1 cellular context compared by ENCODE assay signal in the genomic region with DNA sequence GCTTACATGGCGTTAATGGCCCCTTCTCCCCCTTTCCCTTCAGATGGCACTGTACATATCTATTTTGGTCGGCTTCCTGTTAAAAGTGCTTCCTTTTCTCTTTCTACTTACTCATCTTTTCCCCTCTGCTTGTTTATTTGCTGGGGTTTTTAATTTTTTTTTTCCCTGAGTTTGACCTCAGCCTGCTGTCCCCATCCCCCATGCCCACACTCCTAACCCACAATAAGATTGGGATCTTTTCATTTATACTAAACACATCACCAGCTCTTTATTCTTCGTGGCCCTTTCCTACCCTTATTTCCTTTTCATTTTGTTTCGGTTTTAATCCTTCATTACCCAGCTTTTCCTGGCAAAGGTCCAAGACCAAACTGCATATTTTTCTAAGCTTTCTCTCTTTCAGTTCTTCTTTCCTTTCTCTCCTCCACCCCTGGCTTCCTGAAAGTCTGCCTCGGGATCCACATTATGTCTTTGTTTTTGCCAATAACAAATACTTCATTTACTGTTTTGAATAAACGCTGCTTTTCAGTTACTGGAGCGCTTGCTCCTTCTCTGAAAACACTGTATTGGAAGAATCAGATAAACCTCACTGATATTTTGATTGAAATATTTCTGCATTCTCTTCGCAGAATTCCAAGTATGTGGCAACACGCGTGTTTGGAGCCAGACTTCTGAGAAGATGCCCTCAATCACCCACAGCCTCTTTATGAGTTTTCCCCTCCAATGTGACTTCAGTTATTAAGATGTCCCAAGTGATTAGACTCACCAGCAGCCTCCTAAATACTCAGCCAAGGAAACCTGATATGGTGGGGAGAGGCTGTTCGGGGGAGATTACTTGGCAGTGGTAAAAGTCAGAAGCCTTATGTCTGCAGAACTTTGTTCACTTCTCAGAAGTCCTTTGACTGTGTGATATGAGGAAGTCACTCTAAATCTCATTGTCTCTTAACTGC.
TF ChIP-seq lines count a peak whose summit lies in the region.

No MANE protein-coding gene starts in this region.

TF ChIP-seq in K562, 482 proteins besides CTCF, POLR2A, EP300 and RAD21 (continued from another document and continues in another):
- TF ChIP-seq, protein P1, sequence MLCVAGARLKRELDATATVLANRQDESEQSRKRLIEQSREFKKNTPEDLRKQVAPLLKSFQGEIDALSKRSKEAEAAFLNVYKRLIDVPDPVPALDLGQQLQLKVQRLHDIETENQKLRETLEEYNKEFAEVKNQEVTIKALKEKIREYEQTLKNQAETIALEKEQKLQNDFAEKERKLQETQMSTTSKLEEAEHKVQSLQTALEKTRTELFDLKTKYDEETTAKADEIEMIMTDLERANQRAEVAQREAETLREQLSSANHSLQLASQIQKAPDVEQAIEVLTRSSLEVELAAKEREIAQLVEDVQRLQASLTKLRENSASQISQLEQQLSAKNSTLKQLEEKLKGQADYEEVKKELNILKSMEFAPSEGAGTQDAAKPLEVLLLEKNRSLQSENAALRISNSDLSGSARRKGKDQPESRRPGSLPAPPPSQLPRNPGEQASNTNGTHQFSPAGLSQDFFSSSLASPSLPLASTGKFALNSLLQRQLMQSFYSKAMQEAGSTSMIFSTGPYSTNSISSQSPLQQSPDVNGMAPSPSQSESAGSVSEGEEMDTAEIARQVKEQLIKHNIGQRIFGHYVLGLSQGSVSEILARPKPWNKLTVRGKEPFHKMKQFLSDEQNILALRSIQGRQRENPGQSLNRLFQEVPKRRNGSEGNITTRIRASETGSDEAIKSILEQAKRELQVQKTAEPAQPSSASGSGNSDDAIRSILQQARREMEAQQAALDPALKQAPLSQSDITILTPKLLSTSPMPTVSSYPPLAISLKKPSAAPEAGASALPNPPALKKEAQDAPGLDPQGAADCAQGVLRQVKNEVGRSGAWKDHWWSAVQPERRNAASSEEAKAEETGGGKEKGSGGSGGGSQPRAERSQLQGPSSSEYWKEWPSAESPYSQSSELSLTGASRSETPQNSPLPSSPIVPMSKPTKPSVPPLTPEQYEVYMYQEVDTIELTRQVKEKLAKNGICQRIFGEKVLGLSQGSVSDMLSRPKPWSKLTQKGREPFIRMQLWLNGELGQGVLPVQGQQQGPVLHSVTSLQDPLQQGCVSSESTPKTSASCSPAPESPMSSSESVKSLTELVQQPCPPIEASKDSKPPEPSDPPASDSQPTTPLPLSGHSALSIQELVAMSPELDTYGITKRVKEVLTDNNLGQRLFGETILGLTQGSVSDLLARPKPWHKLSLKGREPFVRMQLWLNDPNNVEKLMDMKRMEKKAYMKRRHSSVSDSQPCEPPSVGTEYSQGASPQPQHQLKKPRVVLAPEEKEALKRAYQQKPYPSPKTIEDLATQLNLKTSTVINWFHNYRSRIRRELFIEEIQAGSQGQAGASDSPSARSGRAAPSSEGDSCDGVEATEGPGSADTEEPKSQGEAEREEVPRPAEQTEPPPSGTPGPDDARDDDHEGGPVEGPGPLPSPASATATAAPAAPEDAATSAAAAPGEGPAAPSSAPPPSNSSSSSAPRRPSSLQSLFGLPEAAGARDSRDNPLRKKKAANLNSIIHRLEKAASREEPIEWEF (CRISPR knock-in tag; IDR thresholded peaks at IDR 0.05) = no peak
- TF ChIP-seq KLF16 (IDR thresholded peaks at IDR 0.05) (peak; percentile 67; the same call in 1 of the 2 replicates), FOXM1 (IDR thresholded peaks at IDR 0.05; ENCODE audit: low read depth) (0 out of 2 replicates have a peak, but pooled peaks have one; percentile 44), FOXM1 (CRISPR knock-in tag; IDR thresholded peaks at IDR 0.05; ENCODE audit: low read depth) (no peak), PCBP1 (IDR thresholded peaks at IDR 0.05; ENCODE audit: low read depth, low read length, poor library complexity, severe bottlenecking) (no peak), STAG1 (CRISPR knock-in tag; IDR thresholded peaks at IDR 0.05; ENCODE audit: borderline replicate concordance) (no peak), SMAD3 (CRISPR knock-in tag; conservative IDR thresholded peaks at IDR 0.05) (no peak), JUND (IDR thresholded peaks at IDR 0.05; ENCODE audit: borderline replicate concordance, low read depth, low read length) (no peak; the same call in 1 of the 2 replicates), JUND (tag; IDR thresholded peaks at IDR 0.05; ENCODE audit: borderline replicate concordance, low read depth, low read length) (0 out of 3 replicates have a peak, but pooled peaks have one; percentile 29), BHLHE40 (IDR thresholded peaks at IDR 0.05; ENCODE audit: low read length) (no peak), CBX8 (IDR thresholded peaks at IDR 0.05; ENCODE audit: borderline replicate concordance, extremely low read depth, low read depth, low read length, poor library complexity, severe bottlenecking) (no peak), ZBTB12 (CRISPR knock-in tag; IDR thresholded peaks at IDR 0.05) (no peak), CCAR2 (IDR thresholded peaks at IDR 0.05; ENCODE audit: low read depth, low read length) (no peak), CEBPB (tag; IDR thresholded peaks at IDR 0.05) (peak; percentile 65), MLLT1 (IDR thresholded peaks at IDR 0.05) (no peak), BRF1 (IDR thresholded peaks at IDR 0.05; ENCODE audit: borderline replicate concordance, extremely low read depth, insufficient read length) (no peak), RBM34 (IDR thresholded peaks at IDR 0.05; ENCODE audit: borderline replicate concordance, insufficient read depth, low read length) (no peak), NFRKB (IDR thresholded peaks at IDR 0.05; ENCODE audit: low read depth) (peak; percentile 26; the same call in 1 of the 2 replicates), POLR3A (IDR thresholded peaks at IDR 0.05; ENCODE audit: borderline replicate concordance, extremely low read depth, insufficient read depth, insufficient read length) (no peak), SLC30A9 (CRISPR knock-in tag; IDR thresholded peaks at IDR 0.05) (no peak), RFX1 (IDR thresholded peaks at IDR 0.05) (no peak), PRMT5 (CRISPR knock-in tag; IDR thresholded peaks at IDR 0.05) (no peak), ZBTB5 (IDR thresholded peaks at IDR 0.05) (no peak), ZNF584 (CRISPR knock-in tag; IDR thresholded peaks at IDR 0.05; ENCODE audit: low read depth) (no peak), ZNF217 (CRISPR knock-in tag; IDR thresholded peaks at IDR 0.05) (no peak), ZNF12 (CRISPR knock-in tag; IDR thresholded peaks at IDR 0.05) (no peak), PTTG1 (tag; IDR thresholded peaks at IDR 0.05; ENCODE audit: low read depth) (no peak), NR2C2 (CRISPR knock-in tag; IDR thresholded peaks at IDR 0.05) (no peak), NR2C2 (tag; IDR thresholded peaks at IDR 0.05) (peak; percentile 50; the same call in 1 of the 2 replicates), FOXJ3 (CRISPR knock-in tag; IDR thresholded peaks at IDR 0.05) (no peak), HOMEZ (CRISPR knock-in tag; IDR thresholded peaks at IDR 0.05) (no peak), TOE1 (IDR thresholded peaks at IDR 0.05; ENCODE audit: borderline replicate concordance) (no peak), TOE1 (CRISPR knock-in tag; IDR thresholded peaks at IDR 0.05; ENCODE audit: borderline replicate concordance, low read depth) (no peak), RCOR1 (IDR thresholded peaks at IDR 0.05; ENCODE audit: borderline replicate concordance in 1 of 2, low read depth in 2 of 2, low read length in 2 of 2) (peak in 1 of 2 experiments; percentile 72; a peak in 2 of 4 replicates), MYC (IDR thresholded peaks at IDR 0.05; ENCODE audit: low read depth, low read length) (no peak), MYC (CRISPR knock-in tag; IDR thresholded peaks at IDR 0.05; ENCODE audit: borderline replicate concordance, low read depth) (no peak), CBFA2T2 (conservative IDR thresholded peaks at IDR 0.05) (peak; percentile 81), ZNF253 (CRISPR knock-in tag; conservative IDR thresholded peaks at IDR 0.05) (no peak), MTA3 (IDR thresholded peaks at IDR 0.05; ENCODE audit: borderline replicate concordance) (no peak), JUNB (CRISPR knock-in tag; conservative IDR thresholded peaks at IDR 0.05) (no peak), E2F3 (CRISPR knock-in tag; IDR thresholded peaks at IDR 0.05) (no peak)
- TF ChIP-seq, protein P2, sequence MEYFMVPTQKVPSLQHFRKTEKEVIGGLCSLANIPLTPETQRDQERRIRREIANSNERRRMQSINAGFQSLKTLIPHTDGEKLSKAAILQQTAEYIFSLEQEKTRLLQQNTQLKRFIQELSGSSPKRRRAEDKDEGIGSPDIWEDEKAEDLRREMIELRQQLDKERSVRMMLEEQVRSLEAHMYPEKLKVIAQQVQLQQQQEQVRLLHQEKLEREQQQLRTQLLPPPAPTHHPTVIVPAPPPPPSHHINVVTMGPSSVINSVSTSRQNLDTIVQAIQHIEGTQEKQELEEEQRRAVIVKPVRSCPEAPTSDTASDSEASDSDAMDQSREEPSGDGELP (CRISPR knock-in tag; IDR thresholded peaks at IDR 0.05; ENCODE audit: borderline replicate concordance) = no peak
- TF ChIP-seq, protein P3, sequence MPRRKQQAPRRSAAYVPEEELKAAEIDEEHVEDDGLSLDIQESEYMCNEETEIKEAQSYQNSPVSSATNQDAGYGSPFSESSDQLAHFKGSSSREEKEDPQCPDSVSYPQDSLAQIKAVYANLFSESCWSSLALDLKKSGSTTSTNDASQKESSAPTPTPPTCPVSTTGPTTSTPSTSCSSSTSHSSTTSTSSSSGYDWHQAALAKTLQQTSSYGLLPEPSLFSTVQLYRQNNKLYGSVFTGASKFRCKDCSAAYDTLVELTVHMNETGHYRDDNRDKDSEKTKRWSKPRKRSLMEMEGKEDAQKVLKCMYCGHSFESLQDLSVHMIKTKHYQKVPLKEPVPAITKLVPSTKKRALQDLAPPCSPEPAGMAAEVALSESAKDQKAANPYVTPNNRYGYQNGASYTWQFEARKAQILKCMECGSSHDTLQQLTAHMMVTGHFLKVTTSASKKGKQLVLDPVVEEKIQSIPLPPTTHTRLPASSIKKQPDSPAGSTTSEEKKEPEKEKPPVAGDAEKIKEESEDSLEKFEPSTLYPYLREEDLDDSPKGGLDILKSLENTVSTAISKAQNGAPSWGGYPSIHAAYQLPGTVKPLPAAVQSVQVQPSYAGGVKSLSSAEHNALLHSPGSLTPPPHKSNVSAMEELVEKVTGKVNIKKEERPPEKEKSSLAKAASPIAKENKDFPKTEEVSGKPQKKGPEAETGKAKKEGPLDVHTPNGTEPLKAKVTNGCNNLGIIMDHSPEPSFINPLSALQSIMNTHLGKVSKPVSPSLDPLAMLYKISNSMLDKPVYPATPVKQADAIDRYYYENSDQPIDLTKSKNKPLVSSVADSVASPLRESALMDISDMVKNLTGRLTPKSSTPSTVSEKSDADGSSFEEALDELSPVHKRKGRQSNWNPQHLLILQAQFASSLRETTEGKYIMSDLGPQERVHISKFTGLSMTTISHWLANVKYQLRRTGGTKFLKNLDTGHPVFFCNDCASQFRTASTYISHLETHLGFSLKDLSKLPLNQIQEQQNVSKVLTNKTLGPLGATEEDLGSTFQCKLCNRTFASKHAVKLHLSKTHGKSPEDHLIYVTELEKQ (CRISPR knock-in tag; IDR thresholded peaks at IDR 0.05) = no peak
